ENCODE assay signal across 22 cellular contexts in genomic region chr9:133430244-133430643, GRCh38. TPM values are rescaled to one million over a fixed set of nuclear protein-coding genes. Genes with fewer than 3 reads are reported as not detected.
DNase-seq lines count a peak whose midpoint lies in the region; ATAC-seq and TF ChIP-seq lines count a peak whose summit lies in the region.
"Had no signal": no experiment of that assay in that cellular context is flagged by ENCODE, and none has a peak within 500 bp of the region (broad histone marks: within the 10 kb centered on the region; RNA-seq: fewer than 3 reads in every experiment).

No MANE protein-coding gene starts in this region.

- no peaks in the 10 kb centered on the region for H3K9me3 Mint-ChIP-seq in CD4-positive, alpha-beta memory T cell
- peaks cover 8% of the 10 kb centered on the region for H3K9me3 Mint-ChIP-seq in WTC11
- H3K9me3 Mint-ChIP-seq in naive B cell: no peaks in the 10 kb centered on the region
- H3K9me3 Mint-ChIP-seq: activated naive CD4-positive, alpha-beta T cell treated with anti-CD3 and anti-CD28 coated beads, Interleukin-2, amount 50 U/mL, for 72 hours; activated T-helper 1 cell treated with anti-CD3 and anti-CD28 coated beads, Interleukin-12 subunit alpha, Interleukin-12 subunit beta, Interleukin-2, Interleukin-4 antibody, amounts not matched to agents 30 ng/mL and 10 ng/mL and 1 ng/mL, durations not matched to agents 14 hours and 24 hours and 36 hours; memory B cell; stimulated activated naive B cell treated with anti-CD40 and anti-IgM and Interleukin-4, amounts not matched to agents 10 μg/mL and 1 μg/mL and 100 μg/mL, for 72 hours; T-helper 2 cell treated with Interferon-gamma antibody and Interleukin-4, amounts not matched to agents 5 μg/mL and 100 μg/mL, for 36 hours had no signal

- H2AFZ ChIP-seq in neuronal stem cell (ENCODE audit: low read length): no peak overlapping the region
- H2AFZ ChIP-seq: GM23248 had no signal

- H3K18ac ChIP-seq in neuronal stem cell (ENCODE audit: low read length): no peak overlapping the region

- no peak overlapping the region for H3K4me3 ChIP-seq in CD4-positive, alpha-beta memory T cell (ENCODE audit: low read length in 2 of 2)
- peak overlapping the region; percentile 64 for H3K4me3 ChIP-seq in HUES48 (ENCODE audit: low read depth, low read length)
- no peak overlapping the region for H3K4me3 ChIP-seq in heart right ventricle
- no peak overlapping the region for H3K4me3 ChIP-seq in neuronal stem cell (ENCODE audit: low read length in 2 of 2)
- H3K4me3 ChIP-seq: dorsolateral prefrontal cortex, GM23248, uterus had no signal

- H3K9ac ChIP-seq in HUES48 (ENCODE audit: low read depth, low read length): no peak overlapping the region
- H3K9ac ChIP-seq in neuronal stem cell (ENCODE audit: low read depth, low read length, poor library complexity): no peak overlapping the region
- H3K9ac ChIP-seq: GM23248, SK-N-SH had no signal

- no peak for DNase-seq in CD4-positive, alpha-beta memory T cell
- DNase-seq in WTC11 (ENCODE audit: low spot score) (no peak), naive B cell (no peak), heart right ventricle (no peak), NCI-H1694 (lab: John Stamatoyannopoulos, UW) (no peak), neuronal stem cell (ENCODE audit: low spot score) (no peak)
- DNase-seq: CD4-positive, CD25-positive, alpha-beta regulatory T cell; cerebellar nuclear complex; Karpas-422; NCI-H1048; NCI-H187; stimulated activated naive B cell treated with anti-CD40 and anti-IgM and Interleukin-4, amounts not matched to agents 10 μg/mL and 1 μg/mL and 100 μg/mL, for 72 hours; uterus had no signal

- CTCF ChIA-PET in CD4-positive, alpha-beta memory T cell (lab: Charles Lee; ENCODE audit: partially characterized antibody): interaction anchor here (3.0 kb wide), 1 partner anchor 25 kb away, joined by 9 read pairs; no protein-coding TSS in a partner anchor
- CTCF ChIA-PET in WTC11 (lab: Charles Lee): interaction anchor here (0.8 to 1.6 kb wide), 6 partner anchors 8 to 244 kb away, joined by 3 to 16 read pairs (median 4); partner anchors contain the start of gene CACFD1

- H3K23ac ChIP-seq in neuronal stem cell (ENCODE audit: low read depth, low read length, poor library complexity): no peak overlapping the region

- peak overlapping the region in 5 of 8 donors; percentile 3 to 70 (median 16) for H3K4me3 Mint-ChIP-seq in CD4-positive, alpha-beta memory T cell
- H3K4me3 Mint-ChIP-seq in WTC11: peak overlapping the region; percentile 51
- H3K4me3 Mint-ChIP-seq in naive B cell: peak overlapping the region in 6 of 8 donors; percentile 29 to 87 (median 62)
- H3K4me3 Mint-ChIP-seq: activated T-helper 1 cell treated with anti-CD3 and anti-CD28 coated beads, Interleukin-12 subunit alpha, Interleukin-12 subunit beta, Interleukin-2, Interleukin-4 antibody, amounts not matched to agents 30 ng/mL and 10 ng/mL and 1 ng/mL, durations not matched to agents 14 hours and 24 hours and 36 hours; CD4-positive, CD25-positive, alpha-beta regulatory T cell; T-helper 2 cell treated with Interferon-gamma antibody and Interleukin-4, amounts not matched to agents 5 μg/mL and 100 μg/mL, for 36 hours had no signal

- no peaks in the 10 kb centered on the region for H3K36me3 Mint-ChIP-seq in CD4-positive, alpha-beta memory T cell
- H3K36me3 Mint-ChIP-seq in WTC11: peaks cover 10% of the 10 kb centered on the region
- no peaks in the 10 kb centered on the region for H3K36me3 Mint-ChIP-seq in naive B cell
- H3K36me3 Mint-ChIP-seq: activated naive CD4-positive, alpha-beta T cell treated with anti-CD3 and anti-CD28 coated beads, Interleukin-2, amount 50 U/mL, for 72 hours; CD4-positive, CD25-positive, alpha-beta regulatory T cell; memory B cell; stimulated activated naive B cell treated with anti-CD40 and anti-IgM and Interleukin-4, amounts not matched to agents 10 μg/mL and 1 μg/mL and 100 μg/mL, for 72 hours had no signal

- H2BK120ac ChIP-seq in neuronal stem cell (ENCODE audit: low read depth, low read length): no peak overlapping the region

- no peak overlapping the region for H4K8ac ChIP-seq in neuronal stem cell (ENCODE audit: low read depth, low read length)

- H2BK12ac ChIP-seq in neuronal stem cell (ENCODE audit: low read length): no peak overlapping the region

- H2BK5ac ChIP-seq in neuronal stem cell (ENCODE audit: low read length): no peak overlapping the region

- no peaks in the 10 kb centered on the region for H3K9me3 ChIP-seq in CD4-positive, alpha-beta memory T cell (ENCODE audit: control insufficient read depth in 1 of 2, low read length in 2 of 2)
- H3K9me3 ChIP-seq in HUES48 (ENCODE audit: control insufficient read depth, insufficient read depth, low read length) (no peaks in the 10 kb centered on the region), heart right ventricle (no peaks in the 10 kb centered on the region), neuronal stem cell (replicated peaks in 1 of 2; ENCODE audit: control insufficient read depth in 2 of 2, insufficient read depth in 1 of 2, low read depth in 1 of 2, low read length in 2 of 2) (peaks cover 4 to 10% of the 10 kb centered on the region in 2 donors)
- H3K9me3 ChIP-seq: SK-N-SH, uterus had no signal

- peaks cover 2% of the 10 kb centered on the region for H3K79me1 ChIP-seq in neuronal stem cell (ENCODE audit: low read depth, low read length)

- no peak overlapping the region for H2AK5ac ChIP-seq in neuronal stem cell (ENCODE audit: low read depth, low read length)

- H3K4me1 ChIP-seq in CD4-positive, alpha-beta memory T cell (ENCODE audit: insufficient read depth, low read length): no peaks in the 10 kb centered on the region
- H3K4me1 ChIP-seq in HUES48 (ENCODE audit: control insufficient read depth, insufficient read depth, low read length) (peaks cover 7% of the 10 kb centered on the region; the same call in 1 of the 2 replicates), heart right ventricle (peaks cover 0 to 5% (median 3%) of the 10 kb centered on the region in 9 donors), neuronal stem cell (ENCODE audit: control insufficient read depth in 2 of 2, insufficient read depth in 1 of 2, low read depth in 1 of 2, low read length in 2 of 2) (peaks cover 0 to 1% of the 10 kb centered on the region in 2 donors)

- TF ChIP-seq CTCF in WTC11 (IDR thresholded peaks at IDR 0.05): no peak
- no peak for TF ChIP-seq CTCF in heart right ventricle (IDR thresholded peaks at IDR 0.05)

- peaks cover 6% of the 10 kb centered on the region for H3K27me3 ChIP-seq in CD4-positive, alpha-beta memory T cell (ENCODE audit: insufficient read depth, low read length)
- H3K27me3 ChIP-seq in HUES48 (ENCODE audit: control insufficient read depth, insufficient read depth, low read length) (peaks cover 12% of the 10 kb centered on the region), heart right ventricle (peaks cover 5 to 44% (median 38%) of the 10 kb centered on the region in 7 donors), neuronal stem cell (ENCODE audit: control insufficient read depth in 3 of 3, insufficient read depth in 3 of 3, low read depth in 1 of 3, low read length in 3 of 3) (peaks cover 0 to 19% (median 0%) of the 10 kb centered on the region in 3 experiments)

- H3K4me1 Mint-ChIP-seq in CD4-positive, alpha-beta memory T cell: peaks cover 3 to 8% (median 4%) of the 10 kb centered on the region in 4 donors
- H3K4me1 Mint-ChIP-seq in WTC11 (peaks cover 3% of the 10 kb centered on the region; the same call in 1 of the 2 replicates), naive B cell (peaks cover 5 to 17% (median 9%) of the 10 kb centered on the region in 3 donors)

- H3K27me3 Mint-ChIP-seq in CD4-positive, alpha-beta memory T cell: peaks cover 13 to 17% of the 10 kb centered on the region in 2 donors
- H3K27me3 Mint-ChIP-seq in WTC11 (ENCODE audit: low read depth): peaks cover 20% of the 10 kb centered on the region
- peaks cover 0 to 30% (median 8%) of the 10 kb centered on the region in 3 donors for H3K27me3 Mint-ChIP-seq in naive B cell

- no peak overlapping the region for H4K91ac ChIP-seq in neuronal stem cell (ENCODE audit: low read depth, low read length, poor library complexity)

- no peak overlapping the region for H3K4me2 ChIP-seq in neuronal stem cell (ENCODE audit: insufficient read depth, low read length, poor library complexity, severe bottlenecking)
- H3K4me2 ChIP-seq: SK-N-SH had no signal

- no peak overlapping the region for H3K27ac Mint-ChIP-seq in CD4-positive, alpha-beta memory T cell
- H3K27ac Mint-ChIP-seq in WTC11 (no peak overlapping the region), naive B cell (peak overlapping the region in 1 of 6 donors; percentile 84)
- H3K27ac Mint-ChIP-seq: activated naive CD4-positive, alpha-beta T cell treated with anti-CD3 and anti-CD28 coated beads, Interleukin-2, amount 50 U/mL, for 72 hours; activated T-helper 1 cell treated with anti-CD3 and anti-CD28 coated beads, Interleukin-12 subunit alpha, Interleukin-12 subunit beta, Interleukin-2, Interleukin-4 antibody, amounts not matched to agents 30 ng/mL and 10 ng/mL and 1 ng/mL, durations not matched to agents 14 hours and 24 hours and 36 hours; CD4-positive, CD25-positive, alpha-beta regulatory T cell; stimulated activated naive B cell treated with anti-CD40 and anti-IgM and Interleukin-4, amounts not matched to agents 10 μg/mL and 1 μg/mL and 100 μg/mL, for 72 hours; T-helper 2 cell treated with Interferon-gamma antibody and Interleukin-4, amounts not matched to agents 5 μg/mL and 100 μg/mL, for 36 hours had no signal

- H3K14ac ChIP-seq in neuronal stem cell (ENCODE audit: low read length): no peak overlapping the region

- ATAC-seq in WTC11: no peak
- ATAC-seq in naive B cell (ENCODE audit: low read depth in 2 of 2): peak; percentile 29 to 32
- no peak for ATAC-seq in heart right ventricle

- H3K36me3 ChIP-seq in CD4-positive, alpha-beta memory T cell (ENCODE audit: insufficient read depth, low read length): no peaks in the 10 kb centered on the region
- H3K36me3 ChIP-seq in HUES48 (ENCODE audit: control insufficient read depth, insufficient read depth, low read length): peaks cover 4% of the 10 kb centered on the region; the same call in 1 of the 2 replicates
- no peaks in the 10 kb centered on the region for H3K36me3 ChIP-seq in heart right ventricle
- H3K36me3 ChIP-seq in neuronal stem cell (replicated peaks in 1 of 2; ENCODE audit: control insufficient read depth in 2 of 2, insufficient read depth in 2 of 2, low read length in 2 of 2): peaks cover 4 to 5% of the 10 kb centered on the region in 2 donors
- H3K36me3 ChIP-seq: uterus had no signal

- intact Hi-C loops in CD4-positive, alpha-beta memory T cell (cut with micrococcal nuclease): no loop called here
- intact Hi-C loops in heart right ventricle (cut with DNase I): no loop called here

- POLR2A ChIA-PET in CD4-positive, alpha-beta memory T cell (lab: Charles Lee; ENCODE audit: partially characterized antibody): no interaction called here
- POLR2A ChIA-PET in WTC11 (lab: Charles Lee): interaction anchor here (0.7 to 1.0 kb wide), 4 partner anchors 12 to 367 kb away, joined by 3 to 4 read pairs (median 4); partner anchors contain the start of genes CACFD1 and SURF1

- no peak overlapping the region for H2BK15ac ChIP-seq in neuronal stem cell (ENCODE audit: low read length)

- no peak overlapping the region for H3K27ac ChIP-seq in CD4-positive, alpha-beta memory T cell (ENCODE audit: low read depth, low read length)
- H3K27ac ChIP-seq in HUES48 (ENCODE audit: low read depth, low read length) (no peak overlapping the region), heart right ventricle (no peak overlapping the region), neuronal stem cell (replicated peaks; ENCODE audit: low read length) (no peak overlapping the region)
- H3K27ac ChIP-seq: dorsolateral prefrontal cortex, GM23248, uterus, VCaP had no signal

- WGBS in heart right ventricle, 2 donors: 90 to 100% methylated on average over 1 of the region's 1 CpG
- no CpG with 5 or more reads among the region's 1 CpG for WGBS in neuronal stem cell (ENCODE audit: extremely low coverage in 2 of 2, insufficient read length in 2 of 2, insufficient replicate concordance in 1 of 2), 2 donors

- H3K4ac ChIP-seq in neuronal stem cell (ENCODE audit: low read length): no peak overlapping the region

RNA-seq across cellular contexts. Expression of gene ADAMTS13, which starts 8.1 kb away (rescaled TPM):
- 1 to 10 TPM; 1.5 to 1.7 TPM for total RNA-seq in CD4-positive, alpha-beta memory T cell
- polyA plus RNA-seq in CD4-positive, alpha-beta memory T cell: not detected
- 12.0 to 16.4 TPM (median 15.9 TPM) in 3 replicates for total RNA-seq in WTC11 (2021)
- polyA plus RNA-seq in naive B cell (ENCODE audit: low read depth in 6 of 6): under 1 TPM in 2 of 6 donors, not detected in 4; 0.23 to 0.25 TPM
- total RNA-seq in heart right ventricle: 1 to 10 TPM; 2.2 to 4.8 (median 3.5) TPM
- polyA plus RNA-seq in heart right ventricle: 10 to 100 TPM in 1 of 2 donors, 1 to 10 TPM in 1; 1.5 to 17.8 TPM
- polyA plus RNA-seq in neuronal stem cell (2013, experiment 1 of 2): 4.0 TPM
- polyA plus RNA-seq in neuronal stem cell (2013, experiment 2 of 2): 3.9 TPM

RNA-seq across cellular contexts. Expression of gene REXO4, which starts 12.4 kb away (rescaled TPM):
- 10 to 100 TPM; 38.7 to 39.0 TPM for total RNA-seq in CD4-positive, alpha-beta memory T cell
- 10 to 100 TPM; 10.7 to 25.2 TPM for polyA plus RNA-seq in CD4-positive, alpha-beta memory T cell
- total RNA-seq in WTC11 (2021) (33.0 to 38.6 TPM (median 36.3 TPM) in 3 replicates), heart right ventricle (10 to 100 TPM in 8 of 10 donors, 1 to 10 TPM in 2; 9.3 to 20.8 (median 10.9) TPM)
- polyA plus RNA-seq in naive B cell (ENCODE audit: low read depth in 6 of 6) (10 to 100 TPM in 5 of 6 donors, 1 to 10 TPM in 1; 4.3 to 27.7 (median 15.1) TPM), heart right ventricle (10 to 100 TPM; 11.8 to 19.1 TPM)
- 29.0 TPM for polyA plus RNA-seq in neuronal stem cell (2013, experiment 1 of 2)
- 28.1 TPM for polyA plus RNA-seq in neuronal stem cell (2013, experiment 2 of 2)

RNA-seq across cellular contexts. Expression of gene CACFD1, which starts 29.5 kb away (rescaled TPM):
- 1 to 10 TPM; 2.5 to 2.6 TPM for total RNA-seq in CD4-positive, alpha-beta memory T cell
- 1 to 10 TPM; 2.9 to 3.4 TPM for polyA plus RNA-seq in CD4-positive, alpha-beta memory T cell
- total RNA-seq in WTC11 (2021): 22.5 to 38.7 TPM (median 29.5 TPM) in 3 replicates
- polyA plus RNA-seq in naive B cell (ENCODE audit: low read depth in 6 of 6): 10 to 100 TPM; 14.7 to 23.5 (median 18.7) TPM
- total RNA-seq in heart right ventricle: 10 to 100 TPM in 9 of 10 donors, 1 to 10 TPM in 1; 8.8 to 12.6 (median 10.8) TPM
- polyA plus RNA-seq in heart right ventricle: 10 to 100 TPM; 10.0 to 17.3 TPM
- 18.8 TPM for polyA plus RNA-seq in neuronal stem cell (2013, experiment 1 of 2)
- 19.4 TPM for polyA plus RNA-seq in neuronal stem cell (2013, experiment 2 of 2)

RNA-seq across cellular contexts. Expression of gene SLC2A6, which starts 48.7 kb away (rescaled TPM):
- total RNA-seq in CD4-positive, alpha-beta memory T cell: 1 to 10 TPM; 1.6 to 2.5 TPM
- 1 to 10 TPM in 1 of 2 donors, under 1 TPM in 1; 0.41 to 1.1 TPM for polyA plus RNA-seq in CD4-positive, alpha-beta memory T cell
- total RNA-seq in WTC11 (2021): 13.4 to 16.6 TPM (median 14.2 TPM) in 3 replicates
- polyA plus RNA-seq in naive B cell (ENCODE audit: low read depth in 6 of 6): 10 to 100 TPM; 25.6 to 49.3 (median 31.0) TPM
- total RNA-seq in heart right ventricle: 1 to 10 TPM; 1.3 to 7.0 (median 2.2) TPM
- polyA plus RNA-seq in heart right ventricle: 1 to 10 TPM; 4.9 to 5.6 TPM
- polyA plus RNA-seq in neuronal stem cell (2013, experiment 1 of 2): 3.7 TPM
- polyA plus RNA-seq in neuronal stem cell (2013, experiment 2 of 2): 3.8 TPM

RNA-seq across cellular contexts. Expression of gene STKLD1, which starts 54.1 kb away (rescaled TPM):
- total RNA-seq in CD4-positive, alpha-beta memory T cell: 1 to 10 TPM; 1.4 to 2.1 TPM
- polyA plus RNA-seq in CD4-positive, alpha-beta memory T cell: 1 to 10 TPM in 1 of 2 donors, not detected in 1; 1.5 TPM
- total RNA-seq in WTC11 (2021): 0.94 to 1.6 TPM (median 0.98 TPM) in 3 replicates
- under 1 TPM in 2 of 6 donors, not detected in 4; 0.18 to 0.61 TPM for polyA plus RNA-seq in naive B cell (ENCODE audit: low read depth in 6 of 6)
- 1 to 10 TPM in 3 of 10 donors, under 1 TPM in 5, not detected in 2; 0.20 to 1.7 (median 0.68) TPM for total RNA-seq in heart right ventricle
- polyA plus RNA-seq in heart right ventricle: 1 to 10 TPM in 1 of 2 donors, under 1 TPM in 1; 0.17 to 1.5 TPM
- 1.9 TPM for polyA plus RNA-seq in neuronal stem cell (2013, experiment 1 of 2)
- polyA plus RNA-seq in neuronal stem cell (2013, experiment 2 of 2): 1.6 TPM

Comparison
In these comparisons a context has a peak if more than half of its experiments do, and no peak if none do; other contexts are left out.
1. ATAC-seq: peak in naive B cell (2 of 2); none in WTC11 (single experiment) and heart right ventricle (0 of 8).
2. Peak in every context shown above with its lines, with median percentiles within 50 percentile points of each other: H3K4me3 Mint-ChIP-seq.